Comparison of ENCODE assay signal across 11 cellular contexts in the genomic region with DNA sequence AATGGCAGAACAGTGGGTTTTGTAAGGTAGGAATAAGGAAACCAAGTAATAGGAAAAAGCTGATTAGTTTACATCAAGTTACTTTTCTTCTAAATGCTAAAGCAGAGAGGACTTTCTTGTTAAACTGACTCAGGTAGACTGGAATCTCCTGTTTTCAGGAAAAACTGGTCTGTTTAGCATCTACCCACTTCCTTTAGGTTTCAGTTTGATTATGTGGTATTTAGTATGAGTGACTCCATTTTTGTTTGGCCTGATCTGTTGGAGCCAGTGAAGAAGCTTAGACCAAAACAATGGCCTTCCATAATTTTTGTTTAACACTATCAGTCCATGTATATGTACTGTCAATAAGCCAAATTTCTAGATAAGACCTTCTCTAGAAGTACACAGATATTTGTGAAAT.
"Had no signal": no experiment of that assay in that cellular context is flagged by ENCODE, and none has a peak within 500 bp of the region (broad histone marks: within the 10 kb centered on the region; RNA-seq: fewer than 3 reads in every experiment).

No MANE protein-coding gene starts in this region.

- H3K9me3 ChIP-seq: suprapubic skin, upper lobe of left lung had no signal

- H3K27me3 ChIP-seq: cardiac muscle cell, suprapubic skin, upper lobe of left lung had no signal

- H3K27ac Mint-ChIP-seq: nephron had no signal

- H3K4me3 ChIP-seq: cardiac muscle cell, skin epidermis, suprapubic skin, upper lobe of left lung had no signal

- H3K27ac ChIP-seq: cardiac muscle cell, skin epidermis, suprapubic skin, upper lobe of left lung had no signal

- H3K36me3 ChIP-seq: cardiac muscle cell, suprapubic skin had no signal

- DNase-seq: foreskin fibroblast; glutamatergic neuron; nucleus accumbens; right cardiac atrium; stimulated activated CD4-positive, alpha-beta T cell treated with anti-CD3 and anti-CD28 coated beads, Interleukin-4, amount 100 ng/mL, for 24 hours; stimulated activated naive CD8-positive, alpha-beta T cell treated with anti-CD3 and anti-CD28 coated beads, Interleukin-15, Interleukin-2, amounts not matched to agents 100 U/mL and 50 U/mL, for 24 hours; upper lobe of left lung had no signal

- H3K4me1 ChIP-seq: suprapubic skin, upper lobe of left lung had no signal

- ATAC-seq: right cardiac atrium; stimulated activated naive CD8-positive, alpha-beta T cell treated with anti-CD3 and anti-CD28 coated beads, Interleukin-15, Interleukin-2, amounts not matched to agents 100 U/mL and 50 U/mL, for 24 hours had no signal

- H3K4me1 Mint-ChIP-seq: nephron had no signal

- H3K4me3 Mint-ChIP-seq: nephron had no signal
